In the genomic region with DNA sequence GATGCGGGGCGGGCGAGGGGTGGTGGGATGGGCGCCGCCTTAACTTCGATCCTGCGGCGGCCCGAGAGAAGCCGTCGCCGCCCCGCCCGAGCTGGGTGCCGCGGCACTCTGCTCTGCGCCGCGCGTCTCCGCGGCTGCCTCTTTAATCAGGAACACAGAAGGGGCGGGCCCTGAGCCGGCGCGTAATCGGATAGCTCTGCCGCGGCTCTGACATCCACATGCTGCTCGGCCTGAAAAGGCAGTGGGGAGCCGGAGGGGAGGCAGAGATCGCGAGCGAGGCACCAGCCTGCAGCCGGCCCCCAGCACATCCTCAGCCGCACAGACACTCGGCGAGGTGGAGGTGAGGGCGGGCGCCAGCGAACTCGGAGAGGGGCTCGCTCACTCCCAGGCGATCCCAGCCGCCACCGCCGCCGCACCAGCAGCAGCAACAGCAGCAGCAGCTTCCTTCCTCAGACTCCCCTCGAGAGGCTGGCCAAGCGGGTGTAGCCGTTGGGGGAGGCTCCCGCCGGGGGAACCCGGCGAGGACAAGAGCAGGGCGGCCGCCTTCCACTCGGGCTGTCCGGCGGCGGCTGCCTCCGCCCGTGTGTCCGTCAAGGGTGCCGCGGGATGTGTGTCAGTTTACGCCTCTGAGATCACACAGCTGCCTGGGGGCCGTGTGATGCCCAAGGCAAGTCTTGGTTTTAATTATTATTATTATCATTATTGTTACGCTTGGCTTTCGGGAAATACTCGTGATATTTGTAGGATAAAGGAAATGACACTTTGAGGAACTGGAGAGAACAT, we compare ENCODE assay signal across 8 cellular contexts. TPM values are rescaled to one million over a fixed set of nuclear protein-coding genes. Genes with fewer than 3 reads are reported as not detected.
A peak's percentile ranks its signal among the peaks of the same experiment; 100 is the strongest.
DNase-seq lines count a peak whose midpoint lies in the region; ATAC-seq and TF ChIP-seq lines count a peak whose summit lies in the region.

A gene with protein sequence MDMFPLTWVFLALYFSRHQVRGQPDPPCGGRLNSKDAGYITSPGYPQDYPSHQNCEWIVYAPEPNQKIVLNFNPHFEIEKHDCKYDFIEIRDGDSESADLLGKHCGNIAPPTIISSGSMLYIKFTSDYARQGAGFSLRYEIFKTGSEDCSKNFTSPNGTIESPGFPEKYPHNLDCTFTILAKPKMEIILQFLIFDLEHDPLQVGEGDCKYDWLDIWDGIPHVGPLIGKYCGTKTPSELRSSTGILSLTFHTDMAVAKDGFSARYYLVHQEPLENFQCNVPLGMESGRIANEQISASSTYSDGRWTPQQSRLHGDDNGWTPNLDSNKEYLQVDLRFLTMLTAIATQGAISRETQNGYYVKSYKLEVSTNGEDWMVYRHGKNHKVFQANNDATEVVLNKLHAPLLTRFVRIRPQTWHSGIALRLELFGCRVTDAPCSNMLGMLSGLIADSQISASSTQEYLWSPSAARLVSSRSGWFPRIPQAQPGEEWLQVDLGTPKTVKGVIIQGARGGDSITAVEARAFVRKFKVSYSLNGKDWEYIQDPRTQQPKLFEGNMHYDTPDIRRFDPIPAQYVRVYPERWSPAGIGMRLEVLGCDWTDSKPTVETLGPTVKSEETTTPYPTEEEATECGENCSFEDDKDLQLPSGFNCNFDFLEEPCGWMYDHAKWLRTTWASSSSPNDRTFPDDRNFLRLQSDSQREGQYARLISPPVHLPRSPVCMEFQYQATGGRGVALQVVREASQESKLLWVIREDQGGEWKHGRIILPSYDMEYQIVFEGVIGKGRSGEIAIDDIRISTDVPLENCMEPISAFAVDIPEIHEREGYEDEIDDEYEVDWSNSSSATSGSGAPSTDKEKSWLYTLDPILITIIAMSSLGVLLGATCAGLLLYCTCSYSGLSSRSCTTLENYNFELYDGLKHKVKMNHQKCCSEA (plus strand): TSS at position 263 of the 783 bp plus-strand sequence. CDS start 790 bp downstream, outside the sequence.

- H3K4me3 Mint-ChIP-seq in Calu3 (ENCODE audit: low read depth, unreplicated experiment) = peak within 1 kb of the TSS; percentile 93
- H3K4me3 Mint-ChIP-seq in activated T-helper 17 cell treated with anti-CD3 and anti-CD28 coated beads, Interleukin-2, amount 50 U/mL, for 72 hours = peak within 1 kb of the TSS; percentile 83

- no peaks in the 10 kb centered on the region for H3K27me3 Mint-ChIP-seq in Calu3 (ENCODE audit: unreplicated experiment)
- H3K27me3 Mint-ChIP-seq in activated T-helper 17 cell treated with anti-CD3 and anti-CD28 coated beads, Interleukin-2, amount 50 U/mL, for 72 hours = peaks cover 51% of the 10 kb centered on the region

- H3K4me3 ChIP-seq in HUES48 (ENCODE audit: low read depth, low read length) (peak within 1 kb of the TSS; percentile 70), PC-3 (ENCODE audit: low read length) (peak within 1 kb of the TSS; percentile 89), fibroblast of mammary gland (ENCODE audit: control insufficient read depth, low read depth, low read length) (peak within 1 kb of the TSS; percentile 56), thoracic aorta (peak within 1 kb of the TSS; percentile 92)

- DNase-seq in Calu3 (peak; percentile 70), PC-3 (peak; percentile 83), fibroblast of mammary gland (ENCODE audit: low read depth) (peak; percentile 76), myocyte (ENCODE audit: low read depth) (peak; percentile 82), thoracic aorta (ENCODE audit: low spot score) (no peak)

- ATAC-seq in GM21526 (IDR thresholded peaks at IDR 0.05; ENCODE audit: low FRiP score, unreplicated experiment) (peak; percentile 81), PC-3 (peak; percentile 67), thoracic aorta (ENCODE audit: insufficient number of reproducible peaks, low FRiP score, low read depth) (peak; percentile 17)
- peak; percentile 79 for ATAC-seq in activated T-helper 17 cell treated with anti-CD3 and anti-CD28 coated beads, Interleukin-2, amount 50 U/mL, for 72 hours (replicated peaks)

- H3K27ac ChIP-seq in HUES48 (ENCODE audit: low read depth, low read length) (peak within 1 kb of the TSS; percentile 72), PC-3 (ENCODE audit: low read length) (no peak within 1 kb of the TSS), thoracic aorta (peak within 1 kb of the TSS; percentile 76 to 85)

- BruUV-seq in Calu3 (replicated peaks; lab: Mats Ljungman, UMichigan) = no TSS peak
- BruUV-seq in PC-3 (replicated peaks; lab: Mats Ljungman, UMichigan) = no TSS peak

- peaks cover 62% of the 10 kb centered on the region for H3K27me3 ChIP-seq in HUES48 (ENCODE audit: control insufficient read depth, insufficient read depth, low read length)
- H3K27me3 ChIP-seq in PC-3 (ENCODE audit: low read length) = no peaks in the 10 kb centered on the region
- no peaks in the 10 kb centered on the region for H3K27me3 ChIP-seq in thoracic aorta (replicated peaks; ENCODE audit: insufficient read depth)

- H3K36me3 ChIP-seq in HUES48 (ENCODE audit: control insufficient read depth, insufficient read depth, low read length) (no peaks in the 10 kb centered on the region), PC-3 (ENCODE audit: low read depth, low read length) (no peaks in the 10 kb centered on the region), thoracic aorta (no peaks in the 10 kb centered on the region)

- peak within 1 kb of the TSS; percentile 84 for H3K4me2 ChIP-seq in PC-3 (ENCODE audit: low read length)

- H3K9me3 Mint-ChIP-seq in Calu3 (ENCODE audit: low read depth, unreplicated experiment) = no peaks in the 10 kb centered on the region
- H3K9me3 Mint-ChIP-seq in activated T-helper 17 cell treated with anti-CD3 and anti-CD28 coated beads, Interleukin-2, amount 50 U/mL, for 72 hours = no peaks in the 10 kb centered on the region

- peaks cover 39% of the 10 kb centered on the region for H3K79me2 ChIP-seq in PC-3 (ENCODE audit: low read length)

- POLR2A ChIA-PET in PC-3 (lab: Charles Lee; ENCODE audit: unreplicated experiment) = interaction anchor here (0.6 to 0.7 kb wide), 5 partner anchors 11 to 1381 kb away, joined by 3 to 4 read pairs (median 3); no protein-coding TSS in a partner anchor

- H3K9me2 ChIP-seq in PC-3 (replicated peaks; ENCODE audit: low read length) = no peaks in the 10 kb centered on the region

- H3K4me1 ChIP-seq in HUES48 (ENCODE audit: control insufficient read depth, insufficient read depth, low read length) = peaks cover 51% of the 10 kb centered on the region
- H3K4me1 ChIP-seq in PC-3 (ENCODE audit: insufficient read depth, low read length) = peaks cover 42% of the 10 kb centered on the region
- peaks cover 6 to 31% of the 10 kb centered on the region in 2 donors for H3K4me1 ChIP-seq in thoracic aorta (ENCODE audit: control insufficient read depth in 1 of 2, low read depth in 2 of 2)

- peak within 1 kb of the TSS; percentile 93 for H2AFZ ChIP-seq in PC-3 (ENCODE audit: low read length)

- peaks cover 50% of the 10 kb centered on the region for H3K36me3 Mint-ChIP-seq in Calu3 (ENCODE audit: insufficient read depth, unreplicated experiment)
- no peaks in the 10 kb centered on the region for H3K36me3 Mint-ChIP-seq in activated T-helper 17 cell treated with anti-CD3 and anti-CD28 coated beads, Interleukin-2, amount 50 U/mL, for 72 hours (ENCODE audit: low read depth)

- H3K9ac ChIP-seq in HUES48 (ENCODE audit: low read depth, low read length) (peak within 1 kb of the TSS; percentile 66; the same call in 1 of the 2 replicates), PC-3 (ENCODE audit: low read length) (peak within 1 kb of the TSS; percentile 62)

- intact Hi-C loops in Calu3 (cut with micrococcal nuclease; ENCODE audit: unreplicated experiment) = loop anchor here (5.0 kb wide), 5 partner anchors 65 to 990 kb away; no protein-coding TSS in a partner anchor
- intact Hi-C loops in PC-3 (cut with micrococcal nuclease) = loop anchor here (2.0 to 10.0 kb wide), 5 partner anchors 65 to 1138 kb away; a partner anchor contains a TSS

- no peaks in the 10 kb centered on the region for H3F3A ChIP-seq in PC-3 (ENCODE audit: low read length, unreplicated experiment)

- no peaks in the 10 kb centered on the region for H4K20me1 ChIP-seq in PC-3 (ENCODE audit: low read length)

- CTCF ChIA-PET in Calu3 (lab: Charles Lee) (interaction anchor here (0.8 to 1.6 kb wide), 5 partner anchors 22 to 797 kb away, joined by 3 to 5 read pairs (median 3); no protein-coding TSS in a partner anchor), PC-3 (lab: Charles Lee) (no interaction called here)

- H3K9me3 ChIP-seq in HUES48 (ENCODE audit: control insufficient read depth, insufficient read depth, low read length) = no peaks in the 10 kb centered on the region
- H3K9me3 ChIP-seq in PC-3 (ENCODE audit: low read length) = no peaks in the 10 kb centered on the region
- H3K9me3 ChIP-seq in thoracic aorta = no peaks in the 10 kb centered on the region

- peak within 1 kb of the TSS; percentile 50 for H3K27ac Mint-ChIP-seq in Calu3 (ENCODE audit: unreplicated experiment)
- H3K27ac Mint-ChIP-seq in activated T-helper 17 cell treated with anti-CD3 and anti-CD28 coated beads, Interleukin-2, amount 50 U/mL, for 72 hours = no peak within 1 kb of the TSS

- peaks cover 19% of the 10 kb centered on the region for H3K4me1 Mint-ChIP-seq in Calu3 (ENCODE audit: low read depth, unreplicated experiment)
- peaks cover 9% of the 10 kb centered on the region for H3K4me1 Mint-ChIP-seq in activated T-helper 17 cell treated with anti-CD3 and anti-CD28 coated beads, Interleukin-2, amount 50 U/mL, for 72 hours

- TF ChIP-seq CTCF in Calu3 (IDR thresholded peaks at IDR 0.05; ENCODE audit: unreplicated experiment) = no peak
- TF ChIP-seq CTCF in PC-3 (conservative IDR thresholded peaks at IDR 0.05; ENCODE audit: low read depth, low read length) = no peak
- TF ChIP-seq CTCF in fibroblast of mammary gland (conservative IDR thresholded peaks at IDR 0.05; ENCODE audit: control insufficient read depth, insufficient read depth, low read depth, low read length) = no peak
- TF ChIP-seq CTCF in thoracic aorta (IDR thresholded peaks at IDR 0.05) = no peak

RNA-seq across cellular contexts. Expression of the gene that starts here (rescaled TPM):
- 12.5 and 19.9 TPM in 2 replicates for total RNA-seq in Calu3 (2022)
- 18.3 and 19.9 TPM in 2 replicates for total RNA-seq in PC-3 (2014; rRNA removed)
- total RNA-seq in activated T-helper 17 cell treated with anti-CD3 and anti-CD28 coated beads, Interleukin-2, amount 50 U/mL, for 72 hours = 1 to 10 TPM in 1 of 2 donors, under 1 TPM in 1; 0.91 to 2.2 TPM
- total RNA-seq in myocyte = 3.9 and 4.8 TPM in 2 replicates
- polyA plus RNA-seq in myocyte (2012) = 17.5 TPM
- total RNA-seq in thoracic aorta = 10 to 100 TPM; 73.5 to 75.1 TPM

Comparison
In these comparisons a context has a peak if more than half of its experiments do, and no peak if none do; other contexts are left out.
1. ATAC-seq: peak in every context shown above with its lines; median percentile 81 in GM21526; 79 in activated T-helper 17 cell treated with anti-CD3 and anti-CD28 coated beads, Interleukin-2, amount 50 U/mL, for 72 hours; 67 in PC-3; 17 in thoracic aorta.